24 cellular contexts compared by ENCODE assay signal in genomic region chr4:79650217-79650616, GRCh38.
DNase-seq lines count a peak whose midpoint lies in the region; ATAC-seq and TF ChIP-seq lines count a peak whose summit lies in the region.
"Had no signal": no experiment of that assay in that cellular context is flagged by ENCODE, and none has a peak within 500 bp of the region (broad histone marks: within the 10 kb centered on the region; RNA-seq: fewer than 3 reads in every experiment).

No MANE protein-coding gene starts in this region.

- TF ChIP-seq CTCF in endodermal cell (conservative IDR thresholded peaks at IDR 0.05) (no peak), spleen (IDR thresholded peaks at IDR 0.05 in 8 of 11, conservative IDR thresholded peaks at IDR 0.05 in 3 of 11) (no peak)

- H3K4me2 ChIP-seq in mesenchymal stem cell (ENCODE audit: low read length, poor library complexity, severe bottlenecking): no peak overlapping the region

- no peak overlapping the region for H2AFZ ChIP-seq in mesenchymal stem cell (ENCODE audit: low read depth, low read length)

- H2BK120ac ChIP-seq in mesenchymal stem cell (ENCODE audit: low read depth, low read length): no peak overlapping the region

- 100% methylated on average over 1 of the region's 2 CpGs; no CpG with 5 or more reads in 1 of the 2 experiments for WGBS in endodermal cell (ENCODE audit: insufficient coverage in 1 of 2, insufficient read length in 1 of 2), 2 experiments
- WGBS in mesenchymal stem cell: 100% methylated on average over 1 of the region's 2 CpGs
- 72 to 89% (median 76%) methylated on average over 2 of the region's 2 CpGs for WGBS in spleen, 5 donors

- H3K27ac ChIP-seq in endodermal cell (ENCODE audit: low read depth, low read length): peak overlapping the region; percentile 94
- peak overlapping the region; percentile 81 for H3K27ac ChIP-seq in mesenchymal stem cell (ENCODE audit: low read length, poor library complexity, severe bottlenecking)
- H3K27ac ChIP-seq in spleen: no peak overlapping the region
- H3K27ac ChIP-seq: 22Rv1, body of pancreas had no signal

- H3K18ac ChIP-seq in mesenchymal stem cell (ENCODE audit: low read depth in 1 of 2, low read length in 2 of 2): no peak overlapping the region

- no peak overlapping the region for H3K14ac ChIP-seq in mesenchymal stem cell (ENCODE audit: low read length in 2 of 2)

- no peaks in the 10 kb centered on the region for H3K9me3 Mint-ChIP-seq in endodermal cell
- H3K9me3 Mint-ChIP-seq: activated naive CD8-positive, alpha-beta T cell treated with anti-CD3 and anti-CD28 coated beads, Interleukin-2, amount 10 ng/mL, durations not matched to agents 7 days and 5 days; CD8-positive, alpha-beta memory T cell; HFFc6; stimulated activated effector memory CD8-positive, alpha-beta T cell treated with anti-CD3 and anti-CD28 coated beads, Interleukin-12 subunit alpha, Interleukin-12 subunit beta, amount 100 ng/mL, for 72 hours had no signal

- no peaks in the 10 kb centered on the region for H3K27me3 Mint-ChIP-seq in endodermal cell (ENCODE audit: insufficient read depth)
- H3K27me3 Mint-ChIP-seq: activated naive CD8-positive, alpha-beta T cell treated with anti-CD3 and anti-CD28 coated beads, Interleukin-2, amount 10 ng/mL, durations not matched to agents 7 days and 5 days; CD8-positive, alpha-beta memory T cell; progenitor cell of endocrine pancreas had no signal

- no peak overlapping the region for H3K4me3 ChIP-seq in endodermal cell (ENCODE audit: low read length)
- H3K4me3 ChIP-seq in mesenchymal stem cell (ENCODE audit: insufficient read depth in 1 of 2, low read depth in 1 of 2, low read length in 2 of 2): no peak overlapping the region
- H3K4me3 ChIP-seq in spleen: no peak overlapping the region
- H3K4me3 ChIP-seq: body of pancreas, mucosa of descending colon, thoracic aorta had no signal

- no peak overlapping the region for H2BK5ac ChIP-seq in mesenchymal stem cell (ENCODE audit: low read depth, low read length, poor library complexity, severe bottlenecking)

- no peak overlapping the region for H4K91ac ChIP-seq in mesenchymal stem cell (ENCODE audit: low read length)

- DNase-seq in activated CD4-positive, CD25-positive, alpha-beta regulatory T cell treated with anti-CD3 and anti-CD28 coated beads, Interleukin-2, amount 50 U/mL, for 72 hours: no peak
- DNase-seq in endodermal cell (no peak), mesenchymal stem cell (no peak), head of caudate nucleus (no peak), NCI-H526 treated with DMSO at 0.1 percent for 48 hours (lab: John Stamatoyannopoulos, UW) (no peak), spleen (no peak)
- DNase-seq: activated CD4-positive, alpha-beta T cell treated with anti-CD3 and anti-CD28 coated beads, Interleukin-2, amount 50 U/mL, for 48 hours; activated CD8-positive, alpha-beta memory T cell treated with anti-CD3 and anti-CD28 coated beads, Interleukin-2, amount 50 U/mL, for 48 hours; activated naive CD8-positive, alpha-beta T cell treated with anti-CD3 and anti-CD28 coated beads, Interleukin-2, amount 10 ng/mL, durations not matched to agents 7 days and 5 days; AML-193; body of pancreas; CD8-positive, alpha-beta memory T cell; GF-D8; HFFc6; immature natural killer cell; mucosa of descending colon; stimulated activated CD4-positive, alpha-beta T cell treated with anti-CD3 and anti-CD28 coated beads, Interleukin-2, amount 100 ng/mL, for 24 hours had no signal

- no peak for TF ChIP-seq POLR2A in spleen (IDR thresholded peaks at IDR 0.05)

- no peak overlapping the region for H2BK12ac ChIP-seq in mesenchymal stem cell (ENCODE audit: low read length in 2 of 2)

- H3K9me3 ChIP-seq in endodermal cell (ENCODE audit: control insufficient read depth, low read length) (no peaks in the 10 kb centered on the region), mesenchymal stem cell (ENCODE audit: control insufficient read depth, low read length) (no peaks in the 10 kb centered on the region), spleen (no peaks in the 10 kb centered on the region)
- H3K9me3 ChIP-seq: body of pancreas, mucosa of descending colon, thoracic aorta had no signal

- intact Hi-C loops in head of caudate nucleus (cut with DNase I) (no loop called here), spleen (cut with DNase I; ENCODE audit: low total_unique reads) (no loop called here)

- H3K4me3 Mint-ChIP-seq in endodermal cell: no peak overlapping the region
- H3K4me3 Mint-ChIP-seq: activated naive CD8-positive, alpha-beta T cell treated with anti-CD3 and anti-CD28 coated beads, Interleukin-2, amount 10 ng/mL, durations not matched to agents 7 days and 5 days; CD8-positive, alpha-beta memory T cell; HFFc6; immature natural killer cell; neural crest cell; stimulated activated effector memory CD8-positive, alpha-beta T cell treated with anti-CD3 and anti-CD28 coated beads, Interleukin-12 subunit alpha, Interleukin-12 subunit beta, amount 100 ng/mL, for 72 hours had no signal

- H3K36me3 Mint-ChIP-seq in endodermal cell (ENCODE audit: low read depth): no peaks in the 10 kb centered on the region
- H3K36me3 Mint-ChIP-seq: activated naive CD8-positive, alpha-beta T cell treated with anti-CD3 and anti-CD28 coated beads, Interleukin-2, amount 10 ng/mL, durations not matched to agents 7 days and 5 days; CD8-positive, alpha-beta memory T cell; immature natural killer cell; stimulated activated effector memory CD8-positive, alpha-beta T cell treated with anti-CD3 and anti-CD28 coated beads, Interleukin-12 subunit alpha, Interleukin-12 subunit beta, amount 100 ng/mL, for 72 hours had no signal

- H3K4ac ChIP-seq in mesenchymal stem cell (ENCODE audit: low read depth in 1 of 2, low read length in 2 of 2): no peak overlapping the region

- no peak overlapping the region for H3K9ac ChIP-seq in endodermal cell (ENCODE audit: extremely low read depth, low read length, poor library complexity, severe bottlenecking)
- H3K9ac ChIP-seq in mesenchymal stem cell (ENCODE audit: low read length): no peak overlapping the region

- no peak overlapping the region for H4K8ac ChIP-seq in mesenchymal stem cell (ENCODE audit: low read length)

- H3K36me3 ChIP-seq in endodermal cell (ENCODE audit: control insufficient read depth, insufficient read depth, low read length) (no peaks in the 10 kb centered on the region), mesenchymal stem cell (ENCODE audit: control insufficient read depth in 1 of 2, insufficient read depth in 2 of 2, low read depth in 1 of 2, low read length in 2 of 2) (no peaks in the 10 kb centered on the region), spleen (no peaks in the 10 kb centered on the region)
- H3K36me3 ChIP-seq: thoracic aorta had no signal

- no peak overlapping the region for H3K23ac ChIP-seq in mesenchymal stem cell (ENCODE audit: low read length in 2 of 2)

- H3K4me1 Mint-ChIP-seq in endodermal cell: peaks cover 17% of the 10 kb centered on the region
- H3K4me1 Mint-ChIP-seq: activated naive CD8-positive, alpha-beta T cell treated with anti-CD3 and anti-CD28 coated beads, Interleukin-2, amount 10 ng/mL, durations not matched to agents 7 days and 5 days; CD8-positive, alpha-beta memory T cell; immature natural killer cell; neural crest cell; stimulated activated effector memory CD8-positive, alpha-beta T cell treated with anti-CD3 and anti-CD28 coated beads, Interleukin-12 subunit alpha, Interleukin-12 subunit beta, amount 100 ng/mL, for 72 hours had no signal

- no peak overlapping the region for H3K27ac Mint-ChIP-seq in endodermal cell
- H3K27ac Mint-ChIP-seq: activated naive CD8-positive, alpha-beta T cell treated with anti-CD3 and anti-CD28 coated beads, Interleukin-2, amount 10 ng/mL, durations not matched to agents 7 days and 5 days; CD8-positive, alpha-beta memory T cell; HFFc6; immature natural killer cell; stimulated activated effector memory CD8-positive, alpha-beta T cell treated with anti-CD3 and anti-CD28 coated beads, Interleukin-12 subunit alpha, Interleukin-12 subunit beta, amount 100 ng/mL, for 72 hours had no signal

- H2BK15ac ChIP-seq in mesenchymal stem cell (ENCODE audit: low read depth, poor library complexity, severe bottlenecking): no peak overlapping the region

- H3K4me1 ChIP-seq in endodermal cell (ENCODE audit: control insufficient read depth, insufficient read depth, low read length) (no peaks in the 10 kb centered on the region), mesenchymal stem cell (ENCODE audit: control insufficient read depth, insufficient read depth, low read depth, low read length) (no peaks in the 10 kb centered on the region), spleen (no peaks in the 10 kb centered on the region)

- H3K27me3 ChIP-seq in endodermal cell (ENCODE audit: control insufficient read depth, insufficient read depth, low read length, poor library complexity, severe bottlenecking) (no peaks in the 10 kb centered on the region), mesenchymal stem cell (ENCODE audit: control insufficient read depth in 1 of 2, insufficient read depth in 1 of 2, low read length in 2 of 2) (no peaks in the 10 kb centered on the region), spleen (replicated peaks in 1 of 7) (no peaks in the 10 kb centered on the region)
- H3K27me3 ChIP-seq: body of pancreas had no signal

- H2AK5ac ChIP-seq in mesenchymal stem cell (ENCODE audit: low read length, severe bottlenecking): no peak overlapping the region

- no peaks in the 10 kb centered on the region for H3K79me1 ChIP-seq in mesenchymal stem cell (replicated peaks; ENCODE audit: low read length, poor library complexity, severe bottlenecking)

- ATAC-seq in activated CD4-positive, CD25-positive, alpha-beta regulatory T cell treated with anti-CD3 and anti-CD28 coated beads, Interleukin-2, amount 50 U/mL, for 24 hours: peak; percentile 42 to 56
- no peak for ATAC-seq in HG02798 (IDR thresholded peaks at IDR 0.05; ENCODE audit: poor library complexity, unreplicated experiment)
- ATAC-seq: body of pancreas had no signal

Comparison
In these comparisons a context has a peak if more than half of its experiments do, and no peak if none do; other contexts are left out.
1. H3K27ac ChIP-seq: peak in endodermal cell (single experiment) and mesenchymal stem cell (single experiment); none in spleen (0 of 8).